In genomic region chr6:106452628-106453027, GRCh38 we compare ENCODE assay signal across 20 cellular contexts.
"Had no signal": no experiment of that assay in that cellular context is flagged by ENCODE, and none has a peak within 500 bp of the region (broad histone marks: within the 10 kb centered on the region; RNA-seq: fewer than 3 reads in every experiment).

No MANE protein-coding gene starts in this region.

- H3K4me1 ChIP-seq: colonic mucosa, tibial nerve had no signal

- DNase-seq: activated CD4-positive, alpha-beta T cell treated with anti-CD3 and anti-CD28 coated beads for 48 hours; activated CD4-positive, alpha-beta T cell treated with anti-CD3 and anti-CD28 coated beads, Interleukin-2, amount 50 U/mL, for 48 hours; activated CD8-positive, alpha-beta memory T cell treated with anti-CD3 and anti-CD28 coated beads for 24 hours; activated effector memory CD4-positive, alpha-beta T cell treated with Interleukin-2 at 50 U/mL for 16 hours; activated naive CD4-positive, alpha-beta T cell treated with Interleukin-2 at 50 U/mL for 16 hours; anterior cingulate cortex; colonic mucosa; effector memory CD4-positive, alpha-beta T cell; foreskin melanocyte; heart right ventricle; kidney glomerular epithelial cell; left lung; lower lobe of right lung; mucosa of descending colon; right cardiac atrium; stimulated activated CD4-positive, alpha-beta T cell treated with anti-CD3 and anti-CD28 coated beads, Interleukin-2, amount 100 ng/mL, for 48 hours; stimulated activated naive CD4-positive, alpha-beta T cell treated with Interleukin-2 at 50 U/mL for 16 hours; WERI-Rb-1 had no signal

- H3K27me3 ChIP-seq: colonic mucosa, left lung, tibial nerve had no signal

- H3K9me3 ChIP-seq: colonic mucosa, heart right ventricle, left lung, lower lobe of right lung, mucosa of descending colon, tibial nerve had no signal

- H3K36me3 ChIP-seq: colonic mucosa, heart right ventricle, left lung, lower lobe of right lung, tibial nerve, WERI-Rb-1 had no signal

- FAIRE-seq: TTC549 had no signal

- H3K4me3 ChIP-seq: colonic mucosa, heart right ventricle, left lung, lower lobe of right lung, mucosa of descending colon, tibial nerve had no signal

- H3K27ac ChIP-seq: colonic mucosa, heart right ventricle, left lung, lower lobe of right lung, tibial nerve, WERI-Rb-1 had no signal
